8 cellular contexts compared by ENCODE assay signal in the genomic region with DNA sequence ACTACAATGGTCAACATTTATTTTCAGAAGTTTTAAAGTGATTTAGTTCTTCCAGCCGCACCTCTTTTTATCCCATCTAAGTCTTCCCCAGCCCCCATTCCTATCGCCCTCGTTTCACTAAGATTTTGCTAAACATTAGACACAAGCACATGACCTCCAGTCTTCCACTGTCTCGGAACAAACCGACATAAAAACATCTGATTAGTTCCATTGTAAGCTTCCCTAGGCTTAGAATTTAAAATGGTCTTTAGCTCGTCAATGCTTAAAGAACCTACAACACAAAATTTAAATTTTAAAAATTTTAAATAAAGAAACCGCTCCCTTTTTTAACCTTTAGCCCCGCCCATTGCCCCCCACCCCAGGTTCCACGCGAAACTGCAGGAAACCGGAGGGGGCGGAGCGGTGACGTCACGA. TPM values are rescaled to one million over a fixed set of nuclear protein-coding genes. Genes with fewer than 3 reads are reported as not detected.
A peak's percentile ranks its signal among the peaks of the same experiment; 100 is the strongest.
DNase-seq lines count a peak whose midpoint lies in the region; ATAC-seq and TF ChIP-seq lines count a peak whose summit lies in the region.

No MANE protein-coding gene starts in this region.

- peaks cover 5% of the 10 kb centered on the region; the same call in 1 of the 2 replicates for H3K36me3 ChIP-seq in BE2C

- no peaks in the 10 kb centered on the region for H3K27me3 Mint-ChIP-seq in IgD-negative memory B cell

- H3K4me1 Mint-ChIP-seq in IgD-negative memory B cell: peaks cover 21 to 28% (median 25%) of the 10 kb centered on the region in 3 donors

- ATAC-seq in GM19324 (IDR thresholded peaks at IDR 0.05; ENCODE audit: low FRiP score, unreplicated experiment): peak; percentile 2

- H3K9me3 Mint-ChIP-seq in IgD-negative memory B cell: no peaks in the 10 kb centered on the region

- H3K4me3 Mint-ChIP-seq in IgD-negative memory B cell: peak overlapping the region; percentile 89 to 97 (median 96)

- DNase-seq in BE2C (peak; percentile 14), epithelial cell of proximal tubule (ENCODE audit: low read depth) (peak; percentile 76), occipital lobe (lab: John Stamatoyannopoulos, UW) (peak; percentile 26), posterior vena cava (ENCODE audit: low spot score) (no peak), SK-N-DZ (ENCODE audit: low spot score) (no peak)
- peak; percentile 98 for DNase-seq in activated CD4-positive, alpha-beta T cell treated with anti-CD3 and anti-CD28 coated beads for 1 hour

- peaks cover 1% of the 10 kb centered on the region for H3K36me3 Mint-ChIP-seq in IgD-negative memory B cell

- intact Hi-C loops in posterior vena cava (cut with DNase I): no loop called here

- H3K4me1 ChIP-seq in BE2C: no peaks in the 10 kb centered on the region

- peak overlapping the region; percentile 96 to 99 (median 99) for H3K27ac Mint-ChIP-seq in IgD-negative memory B cell

- no peaks in the 10 kb centered on the region for H3K9me3 ChIP-seq in BE2C

- TF ChIP-seq CTCF in BE2C (IDR thresholded peaks at IDR 0.05; ENCODE audit: low read depth, low read length) (no peak), epithelial cell of proximal tubule (conservative IDR thresholded peaks at IDR 0.05; ENCODE audit: low read depth, low read length) (no peak)

- no peaks in the 10 kb centered on the region for H3K27me3 ChIP-seq in BE2C

- H3K4me3 ChIP-seq in BE2C (ENCODE audit: low read depth, low read length) (peak overlapping the region; percentile 96), epithelial cell of proximal tubule (ENCODE audit: low read depth, low read length) (peak overlapping the region; percentile 88)

RNA-seq across cellular contexts. Expression of a gene that starts 0.3 kb away (rescaled TPM):
- polyA plus RNA-seq in BE2C (2012; ENCODE audit: insufficient read depth, insufficient read length, low read depth): 8.9 TPM
- polyA plus RNA-seq in IgD-negative memory B cell: 13.8 TPM
- total RNA-seq in epithelial cell of proximal tubule: 14.3 and 16.0 TPM in 2 replicates
- total RNA-seq in occipital lobe: 22.0 TPM
- 10 to 100 TPM; 41.8 to 68.1 TPM for total RNA-seq in posterior vena cava
- polyA plus RNA-seq in SK-N-DZ (2014; cell fraction: cytosol; rRNA removed): 7.1 and 7.5 TPM in 2 replicates
- 10.1 and 10.7 TPM in 2 replicates for polyA plus RNA-seq in SK-N-DZ (2014; cell fraction: nucleus; rRNA removed)

Comparison
In these comparisons a context has a peak if more than half of its experiments do, and no peak if none do; other contexts are left out.
1. DNase-seq: peak in BE2C (single experiment), activated CD4-positive, alpha-beta T cell treated with anti-CD3 and anti-CD28 coated beads for 1 hour (single experiment), epithelial cell of proximal tubule (single experiment) and occipital lobe (single experiment); none in posterior vena cava (single experiment) and SK-N-DZ (single experiment).